15 cellular contexts compared by ENCODE assay signal in genomic region chr3:33751320-33751719, GRCh38.
"Had no signal": no experiment of that assay in that cellular context is flagged by ENCODE, and none has a peak within 500 bp of the region (broad histone marks: within the 10 kb centered on the region; RNA-seq: fewer than 3 reads in every experiment).

No MANE protein-coding gene starts in this region.

- H3K9me3 ChIP-seq: gastrocnemius medialis, pancreas, thyroid gland had no signal

- H3K4me3 Mint-ChIP-seq: activated naive CD8-positive, alpha-beta T cell; naive B cell; neural progenitor cell had no signal

- H3K4me1 Mint-ChIP-seq: naive B cell, neural progenitor cell had no signal

- H3K36me3 ChIP-seq: gastrocnemius medialis, heart right ventricle, neural progenitor cell, pancreas, thyroid gland had no signal

- ATAC-seq: gastrocnemius medialis, heart right ventricle, pancreas, sciatic nerve had no signal

- H3K27me3 ChIP-seq: gastrocnemius medialis, heart right ventricle, neural progenitor cell, pancreas, thyroid gland had no signal

- H3K27ac ChIP-seq: gastrocnemius medialis, heart right ventricle, neural progenitor cell, pancreas, thyroid gland had no signal

- H3K4me3 ChIP-seq: gastrocnemius medialis, heart right ventricle, neural progenitor cell, pancreas, thyroid gland had no signal

- H3K4me1 ChIP-seq: gastrocnemius medialis, neural progenitor cell, pancreas, thyroid gland had no signal

- DNase-seq: activated gamma-delta T cell treated with Interleukin-2 at 50 U/mL for 16 hours; activated T-cell treated with anti-CD3 and anti-CD28 coated beads, Interleukin-2, amount 50 U/mL, for 48 hours; anterior cingulate cortex; cerebellar nuclear complex; effector CD8-positive, alpha-beta T cell; gastrocnemius medialis; heart right ventricle; naive B cell; pancreas; stimulated activated CD4-positive, alpha-beta T cell treated with anti-CD3 and anti-CD28 coated beads, Interleukin-12 subunit alpha, Interleukin-12 subunit beta, amount 100 ng/mL, for 4 hours; stimulated activated CD4-positive, alpha-beta T cell treated with anti-CD3 and anti-CD28 coated beads, Interleukin-2, amount 100 ng/mL, for 24 hours; thyroid gland had no signal

- H3K27ac Mint-ChIP-seq: activated naive CD8-positive, alpha-beta T cell; naive B cell; neural progenitor cell had no signal
